9 cellular contexts compared by ENCODE assay signal in genomic region chr15:75299311-75299688, GRCh38. TPM values are rescaled to one million over a fixed set of nuclear protein-coding genes. Genes with fewer than 3 reads are reported as not detected.
DNase-seq lines count a peak whose midpoint lies in the region; ATAC-seq and TF ChIP-seq lines count a peak whose summit lies in the region.
"Not testable (repeated sequence)": the region's sequence is repeated elsewhere in the genome, so short reads cannot be mapped to it uniquely, and the experiment has no call there.
"Had no signal": no experiment of that assay in that cellular context is flagged by ENCODE, and none has a peak within 500 bp of the region (broad histone marks: within the 10 kb centered on the region; RNA-seq: fewer than 3 reads in every experiment).

No MANE protein-coding gene starts in this region.

- not testable (repeated sequence) for H3K4me1 ChIP-seq in upper lobe of left lung

- not testable (repeated sequence) for H3K27me3 ChIP-seq in upper lobe of left lung

- CTCF ChIA-PET in activated CD4-positive, alpha-beta T cell treated with anti-CD3 and anti-CD28 coated beads for 36 hours (lab: Charles Lee): not testable (repeated sequence)

- not testable (repeated sequence) for H3K4me1 Mint-ChIP-seq in activated CD4-positive, alpha-beta T cell treated with anti-CD3 and anti-CD28 coated beads for 36 hours; mesothelial cell of epicardium

- H3K4me3 Mint-ChIP-seq in activated CD4-positive, alpha-beta T cell treated with anti-CD3 and anti-CD28 coated beads for 36 hours; mesothelial cell of epicardium: not testable (repeated sequence)

- in situ Hi-C loops in GM13977 (cut with MboI; ENCODE audit: low pct_unique_long_range_greater_than_20kb, low sequenced_read_pairs, unreplicated experiment): not testable (repeated sequence)

- POLR2A ChIA-PET in activated CD4-positive, alpha-beta T cell treated with anti-CD3 and anti-CD28 coated beads for 36 hours (lab: Charles Lee): not testable (repeated sequence)

- TF ChIP-seq EP300 in Ishikawa (IDR thresholded peaks at IDR 0.05; ENCODE audit: borderline replicate concordance); upper lobe of left lung (IDR thresholded peaks at IDR 0.05): not testable (repeated sequence)

- not testable (repeated sequence) for H3K36me3 ChIP-seq in upper lobe of left lung

- 25% methylated on average over 5 of the region's 6 CpGs; no CpG with 5 or more reads in 1 of the 2 donors for WGBS in upper lobe of left lung, 2 donors

- H3K27ac Mint-ChIP-seq in activated CD4-positive, alpha-beta T cell treated with anti-CD3 and anti-CD28 coated beads for 36 hours; mesothelial cell of epicardium: not testable (repeated sequence)

- DNase-seq in GM13977 (ENCODE audit: low spot score); epithelial cell of proximal tubule (ENCODE audit: low read depth): not testable (repeated sequence)
- DNase-seq in activated CD4-positive, alpha-beta T cell treated with anti-CD3 and anti-CD28 coated beads for 36 hours: peak; percentile 79
- peak; percentile 41 for DNase-seq in activated gamma-delta T cell treated with anti-CD3 and anti-CD28 coated beads, Interleukin-2, amount 50 U/mL, for 16 hours (ENCODE audit: low read depth)
- peak in 1 of 2 experiments; percentile 82 for DNase-seq in mesothelial cell of epicardium (ENCODE audit: low spot score in 2 of 2, unreplicated experiment in 2 of 2)
- peak; percentile 46 to 57 for DNase-seq in stimulated activated CD4-positive, alpha-beta T cell treated with anti-CD3 and anti-CD28 coated beads, Interleukin-1b, Interleukin-23, amount 100 ng/mL, for 4 hours (ENCODE audit: low read depth in 2 of 2)
- DNase-seq in upper lobe of left lung: peak in 1 of 2 donors; percentile 65

- TF ChIP-seq CTCF in GM13977 (IDR thresholded peaks at IDR 0.05; ENCODE audit: extremely low read depth, insufficient read depth, missing control alignments): peak; percentile 48
- TF ChIP-seq CTCF in epithelial cell of proximal tubule (conservative IDR thresholded peaks at IDR 0.05; ENCODE audit: low read depth, low read length): peak; percentile 39
- TF ChIP-seq CTCF in mesothelial cell of epicardium (IDR thresholded peaks at IDR 0.05; ENCODE audit: unreplicated experiment): peak; percentile 77
- TF ChIP-seq CTCF in upper lobe of left lung (IDR thresholded peaks at IDR 0.05): peak; percentile 20 to 73 (median 33)

- intact Hi-C loops in activated CD4-positive, alpha-beta T cell treated with anti-CD3 and anti-CD28 coated beads for 36 hours (cut with DNase I, micrococcal nuclease): not testable (repeated sequence)

- not testable (repeated sequence) for H3K36me3 Mint-ChIP-seq in activated CD4-positive, alpha-beta T cell treated with anti-CD3 and anti-CD28 coated beads for 36 hours (ENCODE audit: low read depth); mesothelial cell of epicardium

- ATAC-seq in activated CD4-positive, alpha-beta T cell treated with anti-CD3 and anti-CD28 coated beads for 36 hours: peak; percentile 96
- peak; percentile 83 to 93 for ATAC-seq in upper lobe of left lung (ENCODE audit: low FRiP score in 2 of 2)

- peak; percentile 16; the same call in 1 of the 2 replicates for TF ChIP-seq RAD21 in Ishikawa (IDR thresholded peaks at IDR 0.05; ENCODE audit: low read depth)

- TF ChIP-seq POLR2A in upper lobe of left lung (IDR thresholded peaks at IDR 0.05): not testable (repeated sequence)

- not testable (repeated sequence) for H3K27me3 Mint-ChIP-seq in activated CD4-positive, alpha-beta T cell treated with anti-CD3 and anti-CD28 coated beads for 36 hours; mesothelial cell of epicardium (ENCODE audit: low read depth)

- H3K9me3 Mint-ChIP-seq in activated CD4-positive, alpha-beta T cell treated with anti-CD3 and anti-CD28 coated beads for 36 hours (ENCODE audit: low read depth); mesothelial cell of epicardium: not testable (repeated sequence)

- H3K4me3 ChIP-seq in epithelial cell of proximal tubule (ENCODE audit: low read depth, low read length); upper lobe of left lung: not testable (repeated sequence)

- H3K9me3 ChIP-seq in upper lobe of left lung: not testable (repeated sequence)

- H3K27ac ChIP-seq in upper lobe of left lung: not testable (repeated sequence)

RNA-seq across cellular contexts. Expression of gene GOLGA6D, which starts 16.7 kb away (rescaled TPM):
- not detected for total RNA-seq in activated CD4-positive, alpha-beta T cell treated with anti-CD3 and anti-CD28 coated beads for 36 hours
- total RNA-seq in epithelial cell of proximal tubule (not detected in 2 replicates), mesothelial cell of epicardium (0.16 to 0.18 TPM in 2 of 3 replicates, not detected in the other), upper lobe of left lung (under 1 TPM in 2 of 6 donors, not detected in 4; 0.07 to 0.15 TPM)
- total RNA-seq: activated CD8-positive, alpha-beta memory T cell treated with anti-CD3 and anti-CD28 coated beads for 36 hours had no signal

RNA-seq across cellular contexts. Expression of gene COMMD4, which starts 36.6 kb away (rescaled TPM):
- total RNA-seq in activated CD4-positive, alpha-beta T cell treated with anti-CD3 and anti-CD28 coated beads for 36 hours: 10 to 100 TPM; 47.1 to 67.8 TPM
- total RNA-seq in epithelial cell of proximal tubule: 147 and 236 TPM in 2 replicates
- 64.1 to 70.5 TPM (median 69.1 TPM) in 3 replicates for total RNA-seq in mesothelial cell of epicardium
- total RNA-seq in upper lobe of left lung: 100 to 1,000 TPM in 1 of 6 donors, 10 to 100 TPM in 5; 28.7 to 104 (median 76.0) TPM

RNA-seq across cellular contexts. Expression of gene GOLGA6C, which starts 41.2 kb away (rescaled TPM):
- total RNA-seq in activated CD4-positive, alpha-beta T cell treated with anti-CD3 and anti-CD28 coated beads for 36 hours: not detected
- total RNA-seq in epithelial cell of proximal tubule (not detected in 2 replicates), mesothelial cell of epicardium (0.20 TPM in 1 of 3 replicates, not detected in the others), upper lobe of left lung (not detected)
- total RNA-seq: activated CD8-positive, alpha-beta memory T cell treated with anti-CD3 and anti-CD28 coated beads for 36 hours had no signal

RNA-seq across cellular contexts. Expression of gene NEIL1, which starts 47.5 kb away (rescaled TPM):
- 1 to 10 TPM; 6.5 to 6.9 TPM for total RNA-seq in activated CD4-positive, alpha-beta T cell treated with anti-CD3 and anti-CD28 coated beads for 36 hours
- total RNA-seq in epithelial cell of proximal tubule: 5.5 and 7.6 TPM in 2 replicates
- total RNA-seq in mesothelial cell of epicardium: 58.7 to 67.9 TPM (median 64.5 TPM) in 3 replicates
- 100 to 1,000 TPM in 1 of 6 donors, 10 to 100 TPM in 5; 41.8 to 272 (median 52.2) TPM for total RNA-seq in upper lobe of left lung
